In genomic region chr15:101615986-101616848, GRCh38 we compare ENCODE assay signal across 8 cellular contexts. TPM values are rescaled to one million over a fixed set of nuclear protein-coding genes. Genes with fewer than 3 reads are reported as not detected.
DNase-seq lines count a peak whose midpoint lies in the region; ATAC-seq and TF ChIP-seq lines count a peak whose summit lies in the region.

No MANE protein-coding gene starts in this region.

- CTCF ChIA-PET in A673 (lab: Charles Lee): no interaction called here
- CTCF ChIA-PET in MCF 10A (lab: Yijun Ruan, JAX): interaction anchor here (0.6 to 1.0 kb wide), 2 partner anchors 267 to 274 kb away, joined by 3 to 4 read pairs; no protein-coding TSS in a partner anchor

- POLR2A ChIA-PET in A673 (lab: Charles Lee; ENCODE audit: low non-redundant PET) (no interaction called here), MCF 10A (lab: Yijun Ruan, JAX) (interaction anchor here (0.8 to 0.9 kb wide), 2 partner anchors 21 to 25 kb away, joined by 3 read pairs; no protein-coding TSS in a partner anchor)

- no peaks in the 10 kb centered on the region for H3K36me3 ChIP-seq in A673 (ENCODE audit: insufficient read depth, low read length, poor library complexity, severe bottlenecking)

- H3K27ac Mint-ChIP-seq in MCF 10A (ENCODE audit: low read depth, unreplicated experiment): no peak overlapping the region
- H3K27ac Mint-ChIP-seq in effector memory CD8-positive, alpha-beta T cell: no peak overlapping the region

- H3K36me3 Mint-ChIP-seq in MCF 10A (ENCODE audit: insufficient read depth, unreplicated experiment): no peaks in the 10 kb centered on the region
- no peaks in the 10 kb centered on the region for H3K36me3 Mint-ChIP-seq in effector memory CD8-positive, alpha-beta T cell (ENCODE audit: insufficient read depth)

- no peaks in the 10 kb centered on the region for H3K9me3 ChIP-seq in A673 (ENCODE audit: low read depth, low read length, poor library complexity, severe bottlenecking)

- no peak overlapping the region for H3K4me3 ChIP-seq in A673 (ENCODE audit: low read depth, low read length, poor library complexity, severe bottlenecking)

- intact Hi-C loops in A673 (cut with micrococcal nuclease; ENCODE audit: unreplicated experiment): no loop called here
- intact Hi-C loops in MCF 10A (cut with micrococcal nuclease): no loop called here

- H3K27me3 Mint-ChIP-seq in MCF 10A (ENCODE audit: insufficient read depth, unreplicated experiment): no peaks in the 10 kb centered on the region
- H3K27me3 Mint-ChIP-seq in effector memory CD8-positive, alpha-beta T cell: peaks cover 0 to 7% of the 10 kb centered on the region in 2 donors

- peaks cover 13% of the 10 kb centered on the region for H3K4me1 ChIP-seq in A673 (ENCODE audit: insufficient read depth, low read length, poor library complexity, severe bottlenecking)

- BruUV-seq in A673 (replicated peaks; lab: Mats Ljungman, UMichigan) (no TSS peak), MCF 10A (replicated peaks; lab: Mats Ljungman, UMichigan) (no TSS peak)

- no peaks in the 10 kb centered on the region for H3K9me3 Mint-ChIP-seq in MCF 10A (ENCODE audit: unreplicated experiment)
- no peaks in the 10 kb centered on the region for H3K9me3 Mint-ChIP-seq in effector memory CD8-positive, alpha-beta T cell

- peak; percentile 64 for ATAC-seq in left lobe of liver
- no peak for ATAC-seq in effector memory CD8-positive, alpha-beta T cell (replicated peaks)
- no peak for ATAC-seq in GM19035 (IDR thresholded peaks at IDR 0.05; ENCODE audit: unreplicated experiment)

- H3K4me3 Mint-ChIP-seq in MCF 10A (ENCODE audit: unreplicated experiment): no peak overlapping the region
- no peak overlapping the region for H3K4me3 Mint-ChIP-seq in effector memory CD8-positive, alpha-beta T cell

- DNase-seq in A673 (ENCODE audit: low spot score): peak; percentile 85
- peak; percentile 75 for DNase-seq in HuH-7.5 (ENCODE audit: low spot score)
- DNase-seq in MCF 10A (ENCODE audit: unreplicated experiment): peak; percentile 74
- DNase-seq in left lobe of liver (ENCODE audit: low spot score): peak; percentile 87
- DNase-seq in GM10266 (ENCODE audit: extremely low spot score): no peak
- DNase-seq in activated gamma-delta T cell treated with Interleukin-2 at 50 U/mL for 16 hours: no peak
- no peak for DNase-seq in effector memory CD8-positive, alpha-beta T cell

- no peak overlapping the region for H3K27ac ChIP-seq in A673 (ENCODE audit: low read depth, low read length, poor library complexity, severe bottlenecking)

- H3K4me1 Mint-ChIP-seq in MCF 10A (ENCODE audit: insufficient read depth, unreplicated experiment): peaks cover 16% of the 10 kb centered on the region
- H3K4me1 Mint-ChIP-seq in effector memory CD8-positive, alpha-beta T cell (ENCODE audit: low read depth in 2 of 2): no peaks in the 10 kb centered on the region

- TF ChIP-seq CTCF in A673 (conservative IDR thresholded peaks at IDR 0.05; ENCODE audit: low read depth, low read length): no peak
- TF ChIP-seq CTCF in MCF 10A (IDR thresholded peaks at IDR 0.05; ENCODE audit: unreplicated experiment): no peak
- TF ChIP-seq CTCF in GM10266 (IDR thresholded peaks at IDR 0.05; ENCODE audit: control insufficient read depth, insufficient read depth, low read depth, missing control alignments): no peak

- H3K27me3 ChIP-seq in A673 (replicated peaks; ENCODE audit: insufficient read depth, low read depth, low read length, poor library complexity): no peaks in the 10 kb centered on the region

RNA-seq across cellular contexts. Expression of gene TM2D3, which starts 36.0 kb away (rescaled TPM):
- total RNA-seq in A673 (2021) (49.4 and 50.7 TPM in 2 replicates), MCF 10A (2022) (25.7 and 26.2 TPM in 2 replicates), left lobe of liver (30.4 TPM)

Comparison
In these comparisons a context has a peak if more than half of its experiments do, and no peak if none do; other contexts are left out.
1. DNase-seq: peak in A673 (single experiment), HuH-7.5 (single experiment), MCF 10A (single experiment) and left lobe of liver (single experiment); none in GM10266 (single experiment), activated gamma-delta T cell treated with Interleukin-2 at 50 U/mL for 16 hours (single experiment) and effector memory CD8-positive, alpha-beta T cell (0 of 3).